In the genomic region with DNA sequence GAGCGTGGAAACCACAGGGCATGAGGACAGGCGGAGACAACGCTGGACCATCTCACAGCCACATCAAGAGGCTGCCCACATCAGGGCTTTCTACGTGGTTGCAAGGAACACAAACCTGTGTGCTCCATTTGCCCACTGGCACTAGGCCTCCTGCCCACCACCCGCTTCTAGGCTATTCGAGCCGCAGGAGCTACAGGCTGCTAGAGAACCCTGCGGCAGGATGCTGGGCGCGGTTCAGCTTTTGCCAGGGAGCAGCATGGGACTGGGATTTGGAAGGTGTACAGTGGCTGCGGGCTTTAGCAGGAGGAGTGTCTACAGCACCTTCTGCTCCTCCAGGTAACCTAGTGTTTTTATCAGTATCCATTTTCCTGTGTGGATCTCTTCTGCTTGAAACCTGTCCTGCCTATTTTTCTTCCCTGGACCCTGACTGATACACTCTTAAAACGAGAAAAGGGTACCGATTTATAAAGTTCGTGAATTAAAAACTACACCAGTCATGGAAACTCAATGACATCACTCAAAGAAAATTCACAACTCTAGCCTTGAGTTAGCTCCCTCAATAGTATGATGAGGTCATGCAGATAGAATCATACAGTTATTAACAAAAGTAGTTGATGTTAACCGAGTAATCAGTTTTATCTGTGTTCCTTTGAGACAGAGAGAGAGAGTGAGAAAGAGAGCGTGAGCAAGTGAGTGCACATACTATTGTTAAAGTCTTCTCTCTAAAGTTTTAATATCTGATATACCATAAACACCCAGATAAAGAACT, we compare ENCODE assay signal across 1 cellular context.
TF ChIP-seq lines count a peak whose summit lies in the region.

No MANE protein-coding gene starts in this region.

TF ChIP-seq in IMR-90, 13 proteins besides CTCF, POLR2A, EP300 and RAD21:
- TF ChIP-seq RFX5 (IDR thresholded peaks at IDR 0.05; ENCODE audit: low read depth, low read length) (no peak), CHD1 (IDR thresholded peaks at IDR 0.05; ENCODE audit: low read depth, low read length) (no peak), FOS (IDR thresholded peaks at IDR 0.05; ENCODE audit: low read depth, low read length) (no peak), MXI1 (IDR thresholded peaks at IDR 0.05; ENCODE audit: borderline replicate concordance, low read depth, low read length) (no peak), SMC3 (IDR thresholded peaks at IDR 0.05; ENCODE audit: low read depth, low read length) (no peak), CEBPB (IDR thresholded peaks at IDR 0.05; ENCODE audit: low read depth, low read length) (no peak), NFE2L2 (IDR thresholded peaks at IDR 0.05; ENCODE audit: low read depth, low read length) (no peak), BHLHE40 (IDR thresholded peaks at IDR 0.05; ENCODE audit: low read depth, low read length) (no peak), MAZ (IDR thresholded peaks at IDR 0.05; ENCODE audit: borderline replicate concordance, low read depth, low read length) (no peak), MAFK (IDR thresholded peaks at IDR 0.05; ENCODE audit: low read depth, low read length) (no peak), RCOR1 (IDR thresholded peaks at IDR 0.05; ENCODE audit: insufficient replicate concordance, low read length) (no peak)
- TF ChIP-seq, protein P1, sequence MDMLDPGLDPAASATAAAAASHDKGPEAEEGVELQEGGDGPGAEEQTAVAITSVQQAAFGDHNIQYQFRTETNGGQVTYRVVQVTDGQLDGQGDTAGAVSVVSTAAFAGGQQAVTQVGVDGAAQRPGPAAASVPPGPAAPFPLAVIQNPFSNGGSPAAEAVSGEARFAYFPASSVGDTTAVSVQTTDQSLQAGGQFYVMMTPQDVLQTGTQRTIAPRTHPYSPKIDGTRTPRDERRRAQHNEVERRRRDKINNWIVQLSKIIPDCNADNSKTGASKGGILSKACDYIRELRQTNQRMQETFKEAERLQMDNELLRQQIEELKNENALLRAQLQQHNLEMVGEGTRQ (IDR thresholded peaks at IDR 0.05; ENCODE audit: low read depth, low read length): no peak
- TF ChIP-seq, protein P2, sequence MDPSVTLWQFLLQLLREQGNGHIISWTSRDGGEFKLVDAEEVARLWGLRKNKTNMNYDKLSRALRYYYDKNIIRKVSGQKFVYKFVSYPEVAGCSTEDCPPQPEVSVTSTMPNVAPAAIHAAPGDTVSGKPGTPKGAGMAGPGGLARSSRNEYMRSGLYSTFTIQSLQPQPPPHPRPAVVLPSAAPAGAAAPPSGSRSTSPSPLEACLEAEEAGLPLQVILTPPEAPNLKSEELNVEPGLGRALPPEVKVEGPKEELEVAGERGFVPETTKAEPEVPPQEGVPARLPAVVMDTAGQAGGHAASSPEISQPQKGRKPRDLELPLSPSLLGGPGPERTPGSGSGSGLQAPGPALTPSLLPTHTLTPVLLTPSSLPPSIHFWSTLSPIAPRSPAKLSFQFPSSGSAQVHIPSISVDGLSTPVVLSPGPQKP (IDR thresholded peaks at IDR 0.05; ENCODE audit: borderline replicate concordance, low read depth, low read length): no peak
